Comparison of ENCODE assay signal across 1 cellular context in genomic region chr18:41955688-41956087, GRCh38.
TF ChIP-seq lines count a peak whose summit lies in the region.

No MANE protein-coding gene starts in this region.

TF ChIP-seq in H1, 55 proteins besides CTCF, POLR2A, EP300 and RAD21 (continued from another document):
- no peak for TF ChIP-seq SP1 (IDR thresholded peaks at IDR 0.05; ENCODE audit: low read depth, low read length)
